ENCODE assay signal across 33 cellular contexts in the genomic region with DNA sequence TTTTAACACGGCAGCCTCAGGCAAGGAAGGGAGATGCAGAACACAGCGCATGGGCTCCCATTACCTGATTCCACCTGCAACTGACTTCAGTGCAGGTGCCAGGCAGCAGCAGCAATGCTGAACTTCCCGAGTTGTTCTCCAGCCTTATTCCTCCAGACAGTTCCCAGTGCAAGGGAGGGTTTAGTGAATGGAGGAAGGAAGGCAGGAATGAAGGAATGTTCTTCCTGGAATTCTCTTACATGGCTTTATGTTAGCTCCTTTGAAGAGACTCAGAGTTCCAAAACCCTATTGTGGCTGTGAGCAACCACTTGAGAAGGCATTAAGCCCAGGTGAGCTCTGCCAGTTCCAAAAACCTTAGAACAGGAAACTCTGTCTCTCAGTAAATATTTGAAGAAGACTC. TPM values are rescaled to one million over a fixed set of nuclear protein-coding genes. Genes with fewer than 3 reads are reported as not detected.
"Had no signal": no experiment of that assay in that cellular context is flagged by ENCODE, and none has a peak within 500 bp of the region (broad histone marks: within the 10 kb centered on the region; RNA-seq: fewer than 3 reads in every experiment).

No MANE protein-coding gene starts in this region.

- H3K4me1 ChIP-seq: SJCRH30 had no signal

- DNase-seq: activated B cell treated with CpG ODN at 0.5 μM for 24 hours; activated CD4-positive, alpha-beta T cell treated with anti-CD3 and anti-CD28 coated beads for 4 hours; activated CD4-positive, alpha-beta T cell treated with anti-CD3 and anti-CD28 coated beads, Interleukin-2, amount 50 U/mL, for 4 hours; activated CD4-positive, CD25-positive, alpha-beta regulatory T cell treated with anti-CD3 and anti-CD28 coated beads, Interleukin-2, amount 50 U/mL, for 72 hours; activated CD8-positive, alpha-beta T cell treated with anti-CD3 and anti-CD28 coated beads for 36 hours; activated effector memory CD4-positive, alpha-beta T cell treated with anti-CD3 and anti-CD28 coated beads, Interleukin-2, amount 50 U/mL, for 16 hours; activated naive CD4-positive, alpha-beta T cell; activated naive CD4-positive, alpha-beta T cell treated with anti-CD3 and anti-CD28 coated beads, Interleukin-2, amount 50 U/mL, for 16 hours; activated naive CD8-positive, alpha-beta T cell treated with anti-CD3 and anti-CD28 coated beads for 36 hours; activated T-cell treated with anti-CD3 and anti-CD28 coated beads, Interleukin-2, amount 50 U/mL, for 1 hour; activated T-cell treated with anti-CD3 and anti-CD28 coated beads, Interleukin-2, amount 50 U/mL, for 72 hours; amniotic stem cell; aorta; MM.1S; MV-4-11; NCI-H1092; NCI-H1436 treated with DMSO at 0.1 percent for 48 hours; NCI-H1694 treated with DMSO at 0.1 percent for 48 hours; NCI-H2029; NCI-H2171 treated with DMSO at 0.1 percent for 48 hours; NCI-H2227 treated with DMSO at 0.1 percent for 48 hours; NCI-H446; NCI-H524 treated with DMSO at 0.1 percent for 48 hours; SHP77; SJCRH30 had no signal

- H3K4me2 ChIP-seq: KMS-11 had no signal

- H3K27me3 ChIP-seq: cardiac muscle cell, SJCRH30 had no signal

- H3K27ac ChIP-seq: cardiac muscle cell, KMS-11, SJCRH30 had no signal

- H3K9me3 ChIP-seq: SJCRH30 had no signal

- H3K9ac ChIP-seq: KMS-11 had no signal

- ATAC-seq: activated CD8-positive, alpha-beta T cell treated with anti-CD3 and anti-CD28 coated beads for 36 hours; activated T-cell treated with anti-CD3 and anti-CD28 coated beads, Interleukin-2, amount 50 U/mL, for 72 hours; activated T-helper 17 cell treated with anti-CD3 and anti-CD28 coated beads, Interleukin-2, amount 50 U/mL, for 72 hours had no signal

- H3K36me3 ChIP-seq: cardiac muscle cell, SJCRH30 had no signal

- H3K4me3 ChIP-seq: cardiac muscle cell, SJCRH30 had no signal

RNA-seq across cellular contexts. Expression of a gene that starts 45.5 kb away (rescaled TPM):
- total RNA-seq: activated B cell treated with CpG ODN at 0.5 μM for 24 hours; activated CD8-positive, alpha-beta memory T cell treated with anti-CD3 and anti-CD28 coated beads for 36 hours; activated CD8-positive, alpha-beta T cell treated with anti-CD3 and anti-CD28 coated beads for 36 hours; activated naive CD8-positive, alpha-beta T cell treated with anti-CD3 and anti-CD28 coated beads for 36 hours; activated T-cell treated with anti-CD3 and anti-CD28 coated beads, Interleukin-2, amount 50 U/mL, for 72 hours; activated T-helper 17 cell treated with anti-CD3 and anti-CD28 coated beads, Interleukin-2, amount 50 U/mL, for 72 hours; aorta; cardiac muscle cell; chondrocyte; OCI-LY7; SJCRH30; T-helper 1 cell treated with Interleukin-12 subunit alpha and Interleukin-12 subunit beta and Interleukin-4 antibody, amounts not matched to agents 30 ng/mL and 1 ng/mL, for 36 hours; T-helper 2 cell treated with Interferon-gamma antibody and Interleukin-4, amounts not matched to agents 100 ng/mL and 5 ng/mL, for 36 hours had no signal
- polyA plus RNA-seq: aorta had no signal
